Comparison of ENCODE assay signal across 8 cellular contexts in genomic region chr17:77465358-77466041, GRCh38.
DNase-seq lines count a peak whose midpoint lies in the region; ATAC-seq and TF ChIP-seq lines count a peak whose summit lies in the region.

No MANE protein-coding gene starts in this region.

- H3K27me3 ChIP-seq in CD4-positive, alpha-beta memory T cell (ENCODE audit: insufficient read depth, low read length): no peaks in the 10 kb centered on the region
- H3K27me3 ChIP-seq in esophagus (ENCODE audit: control insufficient read depth in 1 of 2, insufficient read depth in 2 of 2, low read length in 2 of 2): no peaks in the 10 kb centered on the region
- no peaks in the 10 kb centered on the region for H3K27me3 ChIP-seq in vagina

- intact Hi-C loops in CD4-positive, alpha-beta memory T cell (cut with micrococcal nuclease): loop anchor here (1.0 to 5.0 kb wide), 4 partner anchors 8 to 33 kb away; no protein-coding TSS in a partner anchor
- intact Hi-C loops in vagina (cut with DNase I): no loop called here

- no peaks in the 10 kb centered on the region for H3K9me3 ChIP-seq in CD4-positive, alpha-beta memory T cell (ENCODE audit: control insufficient read depth in 1 of 2, low read length in 2 of 2)
- H3K9me3 ChIP-seq in esophagus (ENCODE audit: control insufficient read depth in 2 of 2, insufficient read depth in 1 of 2, low read depth in 1 of 2, low read length in 1 of 2) (no peaks in the 10 kb centered on the region), vagina (no peaks in the 10 kb centered on the region)

- no peak for TF ChIP-seq POLR2A in vagina (IDR thresholded peaks at IDR 0.05)

- peak overlapping the region; percentile 50 for H3K27ac ChIP-seq in CD4-positive, alpha-beta memory T cell (ENCODE audit: low read depth, low read length)
- H3K27ac ChIP-seq in esophagus (ENCODE audit: low read depth in 2 of 2, low read length in 1 of 2) (peak overlapping the region; percentile 52 to 53), vagina (peak overlapping the region; percentile 30)

- peaks cover 99% of the 10 kb centered on the region for H3K4me1 ChIP-seq in CD4-positive, alpha-beta memory T cell (ENCODE audit: insufficient read depth, low read length)
- peaks cover 4 to 12% of the 10 kb centered on the region in 2 donors for H3K4me1 ChIP-seq in esophagus (ENCODE audit: control insufficient read depth in 2 of 2, insufficient read depth in 2 of 2, low read length in 1 of 2)
- H3K4me1 ChIP-seq in vagina: peaks cover 77% of the 10 kb centered on the region

- peak; percentile 39 for ATAC-seq in GM21515 (IDR thresholded peaks at IDR 0.05; ENCODE audit: unreplicated experiment)

- TF ChIP-seq CTCF in neural crest cell (conservative IDR thresholded peaks at IDR 0.05): no peak
- no peak for TF ChIP-seq CTCF in vagina (IDR thresholded peaks at IDR 0.05)

- peak overlapping the region; percentile 6 to 47 for H3K4me3 ChIP-seq in CD4-positive, alpha-beta memory T cell (ENCODE audit: low read length in 2 of 2)
- H3K4me3 ChIP-seq in esophagus (ENCODE audit: low read depth in 1 of 2, low read length in 2 of 2) (no peak overlapping the region), vagina (no peak overlapping the region)

- peaks cover 0 to 2% (median 0%) of the 10 kb centered on the region in 8 donors for H3K9me3 Mint-ChIP-seq in CD4-positive, alpha-beta memory T cell
- no peaks in the 10 kb centered on the region for H3K9me3 Mint-ChIP-seq in neural crest cell

- H3K27ac Mint-ChIP-seq in CD4-positive, alpha-beta memory T cell: peak overlapping the region; percentile 83 to 97 (median 85)
- H3K27ac Mint-ChIP-seq in neural crest cell (ENCODE audit: unreplicated experiment): peak overlapping the region; percentile 98

- peak; percentile 82 to 94 (median 84) for DNase-seq in CD4-positive, alpha-beta memory T cell
- DNase-seq in Kasumi-1 (lab: John Stamatoyannopoulos, UW) (peak; percentile 99), neural crest cell (ENCODE audit: low read depth, low spot score) (no peak), vagina (ENCODE audit: extremely low spot score in 2 of 2) (no peak), DMS53 treated with DMSO at 0.1 percent for 48 hours (lab: John Stamatoyannopoulos, UW; ENCODE audit: unreplicated experiment) (no peak)
- DNase-seq in activated CD4-positive, alpha-beta T cell treated with anti-CD3 and anti-CD28 coated beads, Interleukin-2, amount 50 U/mL, for 48 hours: peak; percentile 75 to 83

- peaks cover 25% of the 10 kb centered on the region for H3K36me3 ChIP-seq in CD4-positive, alpha-beta memory T cell (ENCODE audit: insufficient read depth, low read length)
- H3K36me3 ChIP-seq in esophagus (ENCODE audit: control insufficient read depth in 2 of 2, insufficient read depth in 2 of 2, low read length in 1 of 2): peaks cover 0 to 13% of the 10 kb centered on the region in 2 donors
- H3K36me3 ChIP-seq in vagina: no peaks in the 10 kb centered on the region

- H3K27me3 Mint-ChIP-seq in CD4-positive, alpha-beta memory T cell: no peaks in the 10 kb centered on the region
- H3K27me3 Mint-ChIP-seq in neural crest cell (ENCODE audit: low read depth): peaks cover 2% of the 10 kb centered on the region

- H3K4me3 Mint-ChIP-seq in CD4-positive, alpha-beta memory T cell: peak overlapping the region; percentile 80 to 90 (median 84)
- peak overlapping the region; percentile 96 for H3K4me3 Mint-ChIP-seq in neural crest cell

- WGBS in esophagus, 2 donors: 31 to 34% methylated on average over 13 of the region's 13 CpGs

- POLR2A ChIA-PET in CD4-positive, alpha-beta memory T cell (lab: Charles Lee; ENCODE audit: partially characterized antibody): interaction anchor here (0.7 to 71.9 kb wide), 10 partner anchors 9 to 493 kb away, joined by 3 to 6031 read pairs (median 5); partner anchors contain the start of gene TNRC6C

- peaks cover 40 to 54% of the 10 kb centered on the region in 2 donors for H3K36me3 Mint-ChIP-seq in CD4-positive, alpha-beta memory T cell
- H3K36me3 Mint-ChIP-seq in neural crest cell (ENCODE audit: low read depth): peaks cover 21% of the 10 kb centered on the region

- CTCF ChIA-PET in CD4-positive, alpha-beta memory T cell (lab: Charles Lee; ENCODE audit: partially characterized antibody): interaction anchor here (0.6 to 2.4 kb wide), 9 partner anchors 9 to 89 kb away, joined by 3 to 10 read pairs (median 5); no protein-coding TSS in a partner anchor

- H3K4me1 Mint-ChIP-seq in CD4-positive, alpha-beta memory T cell: peaks cover 60 to 95% (median 79%) of the 10 kb centered on the region in 4 donors
- H3K4me1 Mint-ChIP-seq in neural crest cell: peaks cover 80% of the 10 kb centered on the region

Comparison
In these comparisons a context has a peak if more than half of its experiments do, and no peak if none do; other contexts are left out.
1. DNase-seq: peak in CD4-positive, alpha-beta memory T cell (5 of 5), Kasumi-1 (2 of 2) and activated CD4-positive, alpha-beta T cell treated with anti-CD3 and anti-CD28 coated beads, Interleukin-2, amount 50 U/mL, for 48 hours (2 of 2); none in neural crest cell (single experiment), vagina (0 of 2) and DMS53 treated with DMSO at 0.1 percent for 48 hours (single experiment).
2. H3K4me3 ChIP-seq: peak in CD4-positive, alpha-beta memory T cell (2 of 2); none in esophagus (0 of 2) and vagina (0 of 2).
3. Peak in every context shown above with its lines, with median percentiles within 50 percentile points of each other: H3K27ac ChIP-seq.